ENCODE assay signal across 15 cellular contexts in genomic region chr6:74931567-74931966, GRCh38.
DNase-seq lines count a peak whose midpoint lies in the region; ATAC-seq and TF ChIP-seq lines count a peak whose summit lies in the region.
"Had no signal": no experiment of that assay in that cellular context is flagged by ENCODE, and none has a peak within 500 bp of the region (broad histone marks: within the 10 kb centered on the region; RNA-seq: fewer than 3 reads in every experiment).

No MANE protein-coding gene starts in this region.

- intact Hi-C loops in mammary epithelial cell (cut with micrococcal nuclease), result loop anchor here (5.0 kb wide), 1 partner anchor 46 kb away; no protein-coding TSS in a partner anchor
- intact Hi-C loops in Right ventricle myocardium superior (cut with DNase I), result no loop called here

- peak overlapping the region; percentile 50 for H3K4me2 ChIP-seq in mammary epithelial cell (ENCODE audit: insufficient read depth, low read depth, low read length)

- no peak for TF ChIP-seq CTCF in HFF-Myc (IDR thresholded peaks at IDR 0.05; ENCODE audit: low read depth, low read length, missing control alignments)
- TF ChIP-seq CTCF in mammary epithelial cell (conservative IDR thresholded peaks at IDR 0.05 in 1 of 2, IDR thresholded peaks at IDR 0.05 in 1 of 2; ENCODE audit: extremely low read depth in 1 of 2, insufficient read depth in 1 of 2, low read depth in 1 of 2, low read length in 2 of 2), result no peak

- 6% methylated on average over 1 of the region's 1 CpG for WGBS in mammary epithelial cell (ENCODE audit: low coverage, missing lambda C conversion rate)

- peaks cover 25% of the 10 kb centered on the region for H3K4me1 ChIP-seq in ACC112 (ENCODE audit: control insufficient read depth, insufficient read depth, low read length, unreplicated experiment)
- peaks cover 26% of the 10 kb centered on the region for H3K4me1 ChIP-seq in mammary epithelial cell (ENCODE audit: insufficient read depth, low read length)
- H3K4me1 ChIP-seq: body of pancreas had no signal

- dilution Hi-C loops in mammary epithelial cell (cut with HindIII; ENCODE audit: low sequenced_read_pairs), result no loop called here

- CTCF ChIA-PET in mammary epithelial cell (lab: Charles Lee; ENCODE audit: low non-redundant PET), result no interaction called here

- DNase-seq in HFF-Myc (ENCODE audit: extremely low read depth, low read depth) (peak; percentile 50), mammary epithelial cell (peak; percentile 60), kidney glomerular epithelial cell (lab: John Stamatoyannopoulos, UW) (peak; percentile 27), Right ventricle myocardium superior (no peak)
- DNase-seq: activated CD4-positive, alpha-beta T cell treated with anti-CD3 and anti-CD28 coated beads, Interleukin-2, amount 50 U/mL, for 4 hours; body of pancreas; DMS 273 treated with DMSO at 0.1 percent for 48 hours; KBM-7; NCI-H774; nucleus accumbens; T-helper 9 cell had no signal

- H4K20me1 ChIP-seq in mammary epithelial cell (ENCODE audit: insufficient read depth, low read length), result no peaks in the 10 kb centered on the region

- no peaks in the 10 kb centered on the region for H3K36me3 ChIP-seq in ACC112 (ENCODE audit: insufficient read depth, low read length)
- H3K36me3 ChIP-seq in mammary epithelial cell (ENCODE audit: insufficient read depth, low read length), result no peaks in the 10 kb centered on the region

- no TSS peak for BruUV-seq in mammary epithelial cell (replicated peaks; lab: Mats Ljungman, UMichigan)

- H3K27ac ChIP-seq in ACC112 (ENCODE audit: low read depth, low read length) (peak overlapping the region; percentile 43), mammary epithelial cell (ENCODE audit: insufficient read depth, low read depth, low read length) (peak overlapping the region; percentile 74)
- H3K27ac ChIP-seq: body of pancreas had no signal

- no peak for ATAC-seq in HG03460 (IDR thresholded peaks at IDR 0.05; ENCODE audit: unreplicated experiment)
- ATAC-seq in GM21619 (IDR thresholded peaks at IDR 0.05; ENCODE audit: unreplicated experiment), result no peak
- ATAC-seq in GM21515 (IDR thresholded peaks at IDR 0.05; ENCODE audit: unreplicated experiment), result no peak
- no peak for ATAC-seq in Right ventricle myocardium superior (ENCODE audit: poor library complexity)
- ATAC-seq: body of pancreas had no signal

- H2AFZ ChIP-seq in ACC112 (ENCODE audit: low read length, unreplicated experiment) (no peak overlapping the region), mammary epithelial cell (ENCODE audit: low read depth, low read length) (peak overlapping the region; percentile 50)

- no peaks in the 10 kb centered on the region for H3K9me3 ChIP-seq in mammary epithelial cell (replicated peaks; ENCODE audit: insufficient read depth, low read length)
- H3K9me3 ChIP-seq: body of pancreas had no signal

- in situ Hi-C loops in mammary epithelial cell (cut with MboI; ENCODE audit: low sequenced_read_pairs in 2 of 2), result no loop called here

- H3K9ac ChIP-seq in mammary epithelial cell (ENCODE audit: insufficient read depth, low read length), result no peak overlapping the region

- H3K4me3 ChIP-seq in ACC112 (ENCODE audit: low read depth, low read length), result no peak overlapping the region
- H3K4me3 ChIP-seq in HFF-Myc (replicated peaks; ENCODE audit: low read depth, low read length), result no peak overlapping the region
- H3K4me3 ChIP-seq in mammary epithelial cell (replicated peaks in 1 of 3; ENCODE audit: insufficient read depth in 1 of 3, low read depth in 2 of 3, low read length in 3 of 3), result no peak overlapping the region
- H3K4me3 ChIP-seq: body of pancreas had no signal

- no peaks in the 10 kb centered on the region for H3K79me2 ChIP-seq in ACC112 (ENCODE audit: control insufficient read depth, insufficient read depth, low read length, unreplicated experiment)
- H3K79me2 ChIP-seq in mammary epithelial cell (ENCODE audit: insufficient read depth, low read length), result no peaks in the 10 kb centered on the region

- H3K27me3 ChIP-seq in ACC112 (ENCODE audit: insufficient read depth, low read length) (no peaks in the 10 kb centered on the region), mammary epithelial cell (ENCODE audit: insufficient read depth, low read length) (no peaks in the 10 kb centered on the region)
- H3K27me3 ChIP-seq: body of pancreas had no signal
